25 cellular contexts compared by ENCODE assay signal in genomic region chrX:78624884-78625283, GRCh38. TPM values are rescaled to one million over a fixed set of nuclear protein-coding genes. Genes with fewer than 3 reads are reported as not detected.
"Had no signal": no experiment of that assay in that cellular context is flagged by ENCODE, and none has a peak within 500 bp of the region (broad histone marks: within the 10 kb centered on the region; RNA-seq: fewer than 3 reads in every experiment).

No MANE protein-coding gene starts in this region.

- H3K27me3 ChIP-seq: body of pancreas, gastrocnemius medialis, heart left ventricle, neural progenitor cell, testis had no signal

- H3K4me3 ChIP-seq: body of pancreas, gastrocnemius medialis, heart left ventricle, mucosa of descending colon, neural progenitor cell, psoas muscle, right lobe of liver, testis had no signal

- H3K9me3 ChIP-seq: body of pancreas, gastrocnemius medialis, mucosa of descending colon, psoas muscle, right lobe of liver, testis had no signal

- ATAC-seq: activated T-helper 17 cell treated with anti-CD3 and anti-CD28 coated beads, Interleukin-2, amount 50 U/mL, for 72 hours; body of pancreas; gastrocnemius medialis; mucosa of descending colon; psoas muscle; right lobe of liver; stimulated activated memory B cell treated with anti-CD40 and anti-IgM and Interleukin-4, amounts not matched to agents 10 μg/mL and 1 μg/mL and 100 μg/mL, for 72 hours had no signal

- DNase-seq: activated B cell treated with CpG ODN at 0.5 μM for 24 hours; activated CD4-positive, alpha-beta memory T cell treated with anti-CD3 and anti-CD28 coated beads for 36 hours; activated CD4-positive, alpha-beta T cell treated with anti-CD3 and anti-CD28 coated beads for 4 hours; activated naive CD4-positive, alpha-beta T cell; activated naive CD8-positive, alpha-beta T cell treated with anti-CD3 and anti-CD28 coated beads for 36 hours; amniotic stem cell; body of pancreas; caudate nucleus; gastrocnemius medialis; heart left ventricle; mesenchymal stem cell; mucosa of descending colon; naive B cell; psoas muscle; right lobe of liver; stimulated activated CD4-positive, alpha-beta T cell treated with anti-CD3 and anti-CD28 coated beads, Interleukin-4, amount 100 ng/mL, for 4 hours; testis had no signal

- H3K4me1 ChIP-seq: body of pancreas, gastrocnemius medialis, neural progenitor cell, psoas muscle, right lobe of liver, testis had no signal

- H3K36me3 ChIP-seq: gastrocnemius medialis, heart left ventricle, neural progenitor cell, right lobe of liver had no signal

- H3K27ac ChIP-seq: body of pancreas, epithelial cell of prostate, gastrocnemius medialis, neural progenitor cell, psoas muscle, right lobe of liver, testis had no signal

RNA-seq across cellular contexts. Expression of gene RTL3, which starts 34.2 kb away (rescaled TPM):
- total RNA-seq: activated B cell treated with CpG ODN at 0.5 μM for 24 hours; activated CD4-positive, alpha-beta memory T cell treated with anti-CD3 and anti-CD28 coated beads for 36 hours; activated naive CD8-positive, alpha-beta T cell treated with anti-CD3 and anti-CD28 coated beads for 36 hours; activated T-helper 17 cell treated with anti-CD3 and anti-CD28 coated beads, Interleukin-2, amount 50 U/mL, for 72 hours; dermis microvascular lymphatic vessel endothelial cell; kidney epithelial cell; liver; osteoblast; right lobe of liver; testis had no signal
